Comparison of ENCODE assay signal across 20 cellular contexts in genomic region chr22:26570864-26571525, GRCh38. TPM values are rescaled to one million over a fixed set of nuclear protein-coding genes. Genes with fewer than 3 reads are reported as not detected.
A peak's percentile ranks its signal among the peaks of the same experiment; 100 is the strongest.
DNase-seq lines count a peak whose midpoint lies in the region; ATAC-seq and TF ChIP-seq lines count a peak whose summit lies in the region.
"Had no signal": no experiment of that assay in that cellular context is flagged by ENCODE, and none has a peak within 500 bp of the region (broad histone marks: within the 10 kb centered on the region; RNA-seq: fewer than 3 reads in every experiment).

No MANE protein-coding gene starts in this region.

- H2BK15ac ChIP-seq in mesendoderm (replicated peaks; ENCODE audit: low read depth): no peak overlapping the region

- H3K79me2 ChIP-seq in mesendoderm (ENCODE audit: control insufficient read depth, insufficient read depth, low read length): peaks cover 87% of the 10 kb centered on the region

- no peaks in the 10 kb centered on the region for H3K36me3 Mint-ChIP-seq in activated naive CD8-positive, alpha-beta T cell
- H3K36me3 Mint-ChIP-seq in activated naive CD8-positive, alpha-beta T cell treated with anti-CD3 and anti-CD28 coated beads, Interleukin-2, amount 50 U/mL, for 24 hours (ENCODE audit: low read depth): peaks cover 4% of the 10 kb centered on the region
- H3K36me3 Mint-ChIP-seq in brain: no peaks in the 10 kb centered on the region

- no peak overlapping the region for H3K18ac ChIP-seq in mesendoderm (ENCODE audit: low read length)

- ATAC-seq in activated naive CD8-positive, alpha-beta T cell treated with anti-CD3 and anti-CD28 coated beads, Interleukin-2, amount 50 U/mL, for 24 hours: no peak
- ATAC-seq in esophagus mucosa: no peak
- ATAC-seq: activated CD8-positive, alpha-beta memory T cell treated with anti-CD3 and anti-CD28 coated beads, Interleukin-2, amount 10 ng/mL, durations not matched to agents 7 days and 5 days had no signal

- no peak overlapping the region for H4K8ac ChIP-seq in mesendoderm (ENCODE audit: low read depth, low read length)

- H3K27ac ChIP-seq in mesendoderm (ENCODE audit: low read depth, low read length): no peak overlapping the region

- peaks cover 79% of the 10 kb centered on the region for H3K4me1 Mint-ChIP-seq in activated naive CD8-positive, alpha-beta T cell (ENCODE audit: low read depth)
- peaks cover 69% of the 10 kb centered on the region for H3K4me1 Mint-ChIP-seq in activated naive CD8-positive, alpha-beta T cell treated with anti-CD3 and anti-CD28 coated beads, Interleukin-2, amount 50 U/mL, for 24 hours
- H3K4me1 Mint-ChIP-seq in brain: peaks cover 48% of the 10 kb centered on the region

- H3K4me3 ChIP-seq in mesendoderm (ENCODE audit: low read length): no peak overlapping the region
- H3K4me3 ChIP-seq: spleen had no signal

- H2BK120ac ChIP-seq in mesendoderm (ENCODE audit: low read depth, low read length): no peak overlapping the region

- no peak for DNase-seq in activated naive CD8-positive, alpha-beta T cell treated with anti-CD3 and anti-CD28 coated beads, Interleukin-2, amount 50 U/mL, for 24 hours
- no peak for DNase-seq in mesendoderm
- no peak for DNase-seq in C1 segment of cervical spinal cord (lab: John Stamatoyannopoulos, UW)
- no peak for DNase-seq in EL
- DNase-seq in NCI-H1417 treated with DMSO at 0.1 percent for 48 hours (lab: John Stamatoyannopoulos, UW): no peak
- DNase-seq: activated CD4-positive, CD25-positive, alpha-beta regulatory T cell treated with anti-CD3 and anti-CD28 coated beads, Interleukin-2, amount 50 U/mL, for 72 hours; activated CD8-positive, alpha-beta memory T cell treated with anti-CD3 and anti-CD28 coated beads, Interleukin-2, amount 10 ng/mL, durations not matched to agents 7 days and 5 days; activated naive CD4-positive, alpha-beta T cell treated with anti-CD3 and anti-CD28 coated beads for 36 hours; COR-L47; effector memory CD4-positive, alpha-beta T cell; NCI-H1417; NCI-H2227 treated with DMSO at 0.1 percent for 48 hours; NK-92 treated with Interleukin-12 subunit alpha and Interleukin-12 subunit beta, amount 100 ng/mL, for 24 hours had no signal

- no CpG with 5 or more reads among the region's 13 CpGs for whole genome bisulfite sequencing in mesendoderm (ENCODE audit: extremely low coverage, insufficient coverage, low lambda C conversion rate)

- peak overlapping the region; percentile 83 for H3K27ac Mint-ChIP-seq in activated naive CD8-positive, alpha-beta T cell
- no peak overlapping the region for H3K27ac Mint-ChIP-seq in activated naive CD8-positive, alpha-beta T cell treated with anti-CD3 and anti-CD28 coated beads, Interleukin-2, amount 50 U/mL, for 24 hours
- H3K27ac Mint-ChIP-seq in brain: peak overlapping the region in 3 of 5 experiments; percentile 32 to 58 (median 40)
- H3K27ac Mint-ChIP-seq: activated naive CD4-positive, alpha-beta T cell treated with anti-CD3 and anti-CD28 coated beads for 36 hours had no signal

- H2BK5ac ChIP-seq in mesendoderm (ENCODE audit: low read length): no peak overlapping the region

- no peak for TF ChIP-seq CTCF in brain (conservative IDR thresholded peaks at IDR 0.05)

- H3K79me1 ChIP-seq in mesendoderm (ENCODE audit: low read length): peaks cover 34% of the 10 kb centered on the region

- no peak overlapping the region for H4K5ac ChIP-seq in mesendoderm (ENCODE audit: low read length)

- H3K27me3 ChIP-seq in mesendoderm (ENCODE audit: insufficient read depth, low read length, poor library complexity): no peaks in the 10 kb centered on the region
- H3K27me3 ChIP-seq: spleen had no signal

- H3K4me2 ChIP-seq in mesendoderm (ENCODE audit: low read length): no peak overlapping the region

- H3K4me3 Mint-ChIP-seq in activated naive CD8-positive, alpha-beta T cell: peak overlapping the region; percentile 36
- H3K4me3 Mint-ChIP-seq in activated naive CD8-positive, alpha-beta T cell treated with anti-CD3 and anti-CD28 coated beads, Interleukin-2, amount 50 U/mL, for 24 hours: no peak overlapping the region
- peak overlapping the region in 1 of 5 experiments; percentile 5 for H3K4me3 Mint-ChIP-seq in brain
- H3K4me3 Mint-ChIP-seq: activated CD8-positive, alpha-beta memory T cell treated with anti-CD3 and anti-CD28 coated beads, Interleukin-2, amount 10 ng/mL, durations not matched to agents 7 days and 5 days; activated naive CD4-positive, alpha-beta T cell treated with anti-CD3 and anti-CD28 coated beads for 36 hours had no signal

- H3K9me3 Mint-ChIP-seq in activated naive CD8-positive, alpha-beta T cell (ENCODE audit: low read depth): no peaks in the 10 kb centered on the region
- no peaks in the 10 kb centered on the region for H3K9me3 Mint-ChIP-seq in activated naive CD8-positive, alpha-beta T cell treated with anti-CD3 and anti-CD28 coated beads, Interleukin-2, amount 50 U/mL, for 24 hours
- H3K9me3 Mint-ChIP-seq in brain: no peaks in the 10 kb centered on the region
- H3K9me3 Mint-ChIP-seq: activated naive CD4-positive, alpha-beta T cell treated with anti-CD3 and anti-CD28 coated beads for 36 hours had no signal

- peaks cover 18% of the 10 kb centered on the region for H3K4me1 ChIP-seq in mesendoderm (ENCODE audit: control insufficient read depth, low read depth, low read length)

- peak overlapping the region; percentile 18 for H3K23ac ChIP-seq in mesendoderm (ENCODE audit: low read length)

- H3K4ac ChIP-seq in mesendoderm (ENCODE audit: low read depth, low read length): no peak overlapping the region

- no peak overlapping the region for H3K9ac ChIP-seq in mesendoderm (ENCODE audit: low read length)

- no peak overlapping the region for H3K56ac ChIP-seq in mesendoderm (ENCODE audit: low read length)

- peaks cover 2% of the 10 kb centered on the region for H3K36me3 ChIP-seq in mesendoderm (ENCODE audit: control insufficient read depth, insufficient read depth, low read length)

- H3K27me3 Mint-ChIP-seq in activated naive CD8-positive, alpha-beta T cell: no peaks in the 10 kb centered on the region
- no peaks in the 10 kb centered on the region for H3K27me3 Mint-ChIP-seq in activated naive CD8-positive, alpha-beta T cell treated with anti-CD3 and anti-CD28 coated beads, Interleukin-2, amount 50 U/mL, for 24 hours
- H3K27me3 Mint-ChIP-seq in brain: no peaks in the 10 kb centered on the region
- H3K27me3 Mint-ChIP-seq: activated CD8-positive, alpha-beta memory T cell treated with anti-CD3 and anti-CD28 coated beads, Interleukin-2, amount 10 ng/mL, durations not matched to agents 7 days and 5 days had no signal

- no peak overlapping the region for H2AK5ac ChIP-seq in mesendoderm (ENCODE audit: low read length)

RNA-seq across cellular contexts. Expression of gene TPST2, which starts 18.9 kb away (rescaled TPM):
- polyA plus RNA-seq in brain (ENCODE audit: insufficient read depth, low read depth, low replicate concordance): 16.1 TPM
- polyA plus RNA-seq in mesendoderm (2013, experiment 1 of 2): 60.8 TPM
- polyA plus RNA-seq in mesendoderm (2013, experiment 2 of 2): 59.3 TPM
- 17.5 TPM for total RNA-seq in esophagus mucosa

RNA-seq across cellular contexts. Expression of gene CRYBB1, which starts 46.8 kb away (rescaled TPM):
- 7.1 TPM for polyA plus RNA-seq in brain (ENCODE audit: insufficient read depth, low read depth, low replicate concordance)
- 7.3 TPM for polyA plus RNA-seq in mesendoderm (2013, experiment 1 of 2)
- polyA plus RNA-seq in mesendoderm (2013, experiment 2 of 2): 7.5 TPM
- total RNA-seq in esophagus mucosa: not detected
- total RNA-seq: activated naive CD4-positive, alpha-beta T cell treated with anti-CD3 and anti-CD28 coated beads for 36 hours; bronchial epithelial cell; ureter had no signal

RNA-seq across cellular contexts. Expression of gene CRYBA4, which starts 50.8 kb away (rescaled TPM):
- polyA plus RNA-seq in brain (ENCODE audit: insufficient read depth, low read depth, low replicate concordance): not detected
- 0.72 TPM for polyA plus RNA-seq in mesendoderm (2013, experiment 1 of 2)
- 0.60 TPM for polyA plus RNA-seq in mesendoderm (2013, experiment 2 of 2)
- not detected for total RNA-seq in esophagus mucosa
- total RNA-seq: activated naive CD4-positive, alpha-beta T cell treated with anti-CD3 and anti-CD28 coated beads for 36 hours; bronchial epithelial cell; left colon; spleen had no signal

RNA-seq across cellular contexts. Expression of gene TFIP11, which starts 58.7 kb away (rescaled TPM):
- 24.2 TPM for polyA plus RNA-seq in brain (ENCODE audit: insufficient read depth, low read depth, low replicate concordance)
- 17.8 TPM for polyA plus RNA-seq in mesendoderm (2013, experiment 1 of 2)
- polyA plus RNA-seq in mesendoderm (2013, experiment 2 of 2): 17.8 TPM
- 23.2 TPM for total RNA-seq in esophagus mucosa
